8 cellular contexts compared by ENCODE assay signal in the genomic region with DNA sequence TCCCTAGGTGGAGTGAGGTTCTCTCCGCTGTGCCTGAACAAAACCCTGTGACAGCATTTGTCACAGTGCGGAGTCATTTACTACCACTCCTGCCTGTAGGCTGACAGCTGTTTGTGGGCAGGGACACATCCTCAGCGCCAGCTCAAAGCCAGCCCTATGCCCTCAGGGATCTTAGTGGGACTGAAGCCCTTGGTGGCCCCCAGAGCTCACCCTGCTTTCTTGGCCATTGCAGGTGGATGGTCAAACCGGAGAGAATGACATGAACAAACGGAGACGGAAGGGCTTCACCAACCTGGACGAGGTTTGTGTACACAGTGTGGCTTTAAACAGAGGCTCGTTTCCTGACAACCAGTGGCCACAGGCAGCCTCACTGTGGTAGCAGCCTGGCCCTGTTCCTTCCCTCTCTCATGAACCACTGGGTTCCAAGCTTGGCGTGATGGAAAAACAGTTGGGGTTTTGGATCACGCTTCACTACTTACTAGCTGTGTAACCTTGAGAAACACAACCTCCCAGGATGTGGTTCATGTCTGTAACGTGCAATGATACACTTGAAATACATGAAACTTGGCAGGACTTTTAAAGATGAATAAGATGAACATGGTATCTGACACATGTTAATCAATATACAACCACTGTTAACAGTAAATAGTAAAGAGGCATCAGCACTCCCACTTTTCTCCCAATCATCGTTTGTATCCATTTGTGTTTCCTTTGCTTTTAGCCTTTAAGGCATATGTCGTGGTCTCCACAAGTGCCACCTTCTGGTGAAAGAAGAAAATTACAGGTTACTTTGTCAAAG.
DNase-seq lines count a peak whose midpoint lies in the region; ATAC-seq and TF ChIP-seq lines count a peak whose summit lies in the region.

No MANE protein-coding gene starts in this region.

- no peak overlapping the region for H3K27ac Mint-ChIP-seq in activated B cell treated with CpG ODN at 0.5 μM for 24 hours

- peak overlapping the region; percentile 65 for H3K27ac ChIP-seq in AG04450 (ENCODE audit: low read depth, low read length)
- H3K27ac ChIP-seq in effector memory CD4-positive, alpha-beta T cell (ENCODE audit: insufficient read depth, low read length, poor library complexity, severe bottlenecking): peak overlapping the region; percentile 52

- H3K9me3 ChIP-seq in AG04450 (ENCODE audit: control insufficient read depth, insufficient read depth, low read length): no peaks in the 10 kb centered on the region
- H3K9me3 ChIP-seq in effector memory CD4-positive, alpha-beta T cell (ENCODE audit: control insufficient read depth, low read length): no peaks in the 10 kb centered on the region

- peaks cover 8% of the 10 kb centered on the region for H3K4me1 Mint-ChIP-seq in activated B cell treated with CpG ODN at 0.5 μM for 24 hours

- CTCF ChIA-PET in AG04450 (lab: Charles Lee) (interaction anchor here (0.6 to 6.1 kb wide), 22 partner anchors 10 to 234 kb away, joined by 3 to 32 read pairs (median 4); no protein-coding TSS in a partner anchor), activated B cell treated with CpG ODN at 0.5 μM for 24 hours (lab: Charles Lee) (interaction anchor here (1.4 to 4.1 kb wide), 3 partner anchors 185 to 191 kb away, joined by 4 to 19 read pairs (median 14); no protein-coding TSS in a partner anchor)

- H3K4me1 ChIP-seq in effector memory CD4-positive, alpha-beta T cell (ENCODE audit: control insufficient read depth, insufficient read depth, low read length, poor library complexity, severe bottlenecking): peaks cover 14% of the 10 kb centered on the region

- intact Hi-C loops in activated B cell treated with CpG ODN at 0.5 μM for 24 hours (cut with micrococcal nuclease): loop anchor here (1.0 kb wide), 1 partner anchor 437 kb away; no protein-coding TSS in a partner anchor

- H3K27me3 ChIP-seq in AG04450 (ENCODE audit: control insufficient read depth, insufficient read depth, low read length): no peaks in the 10 kb centered on the region
- no peaks in the 10 kb centered on the region for H3K27me3 ChIP-seq in effector memory CD4-positive, alpha-beta T cell (replicated peaks; ENCODE audit: control insufficient read depth, insufficient read depth, low read length, poor library complexity, severe bottlenecking)

- TF ChIP-seq CTCF in AG04450 (IDR thresholded peaks at IDR 0.05; ENCODE audit: low read depth, low read length): peak; percentile 70
- peak; percentile 42 for TF ChIP-seq CTCF in GM12874 (IDR thresholded peaks at IDR 0.05; ENCODE audit: insufficient read depth, low read depth, low read length)
- TF ChIP-seq CTCF in activated B cell treated with CpG ODN at 0.5 μM for 24 hours (IDR thresholded peaks at IDR 0.05): peak; percentile 40

- peaks cover 19% of the 10 kb centered on the region for H3K36me3 ChIP-seq in effector memory CD4-positive, alpha-beta T cell (ENCODE audit: control insufficient read depth, insufficient read depth, low read length)

- no peaks in the 10 kb centered on the region for H3K36me3 Mint-ChIP-seq in activated B cell treated with CpG ODN at 0.5 μM for 24 hours (ENCODE audit: low read depth)

- peaks cover 9% of the 10 kb centered on the region for H3K27me3 Mint-ChIP-seq in activated B cell treated with CpG ODN at 0.5 μM for 24 hours

- ATAC-seq in HG02759 (IDR thresholded peaks at IDR 0.05; ENCODE audit: unreplicated experiment): peak; percentile 63
- no peak for ATAC-seq in activated B cell treated with CpG ODN at 0.5 μM for 24 hours (ENCODE audit: low read depth)

- POLR2A ChIA-PET in AG04450 (lab: Yijun Ruan, JAX): no interaction called here
- POLR2A ChIA-PET in activated B cell treated with CpG ODN at 0.5 μM for 24 hours (lab: Charles Lee): no interaction called here

- H3K4me3 Mint-ChIP-seq in activated B cell treated with CpG ODN at 0.5 μM for 24 hours: no peak overlapping the region

- H3K9me3 Mint-ChIP-seq in activated B cell treated with CpG ODN at 0.5 μM for 24 hours: no peaks in the 10 kb centered on the region

- DNase-seq in AG04450 (ENCODE audit: low read depth, low spot score) (peak; percentile 43), NCI-H2081 (lab: John Stamatoyannopoulos, UW) (peak; percentile 62 to 80), activated B cell treated with CpG ODN at 0.5 μM for 24 hours (no peak), midbrain (lab: John Stamatoyannopoulos, UW) (peak; percentile 62), stromal cell of bone marrow (ENCODE audit: low read depth) (peak; percentile 85)
- peak; percentile 5 to 10 (median 9) for DNase-seq in effector memory CD4-positive, alpha-beta T cell

- H3K4me3 ChIP-seq in AG04450 (ENCODE audit: low read depth, low read length): no peak overlapping the region
- peak overlapping the region; percentile 10 for H3K4me3 ChIP-seq in effector memory CD4-positive, alpha-beta T cell (ENCODE audit: insufficient read depth, low read depth, low read length, poor library complexity, severe bottlenecking)
